ENCODE assay signal across 18 cellular contexts in genomic region chr12:54132979-54133378, GRCh38.
"Had no signal": no experiment of that assay in that cellular context is flagged by ENCODE, and none has a peak within 500 bp of the region (broad histone marks: within the 10 kb centered on the region; RNA-seq: fewer than 3 reads in every experiment).

No MANE protein-coding gene starts in this region.

- H3K27ac ChIP-seq: body of pancreas, foreskin keratinocyte, left ventricle myocardium inferior, neural progenitor cell had no signal

- H3K4me1 ChIP-seq: body of pancreas, foreskin keratinocyte, left ventricle myocardium inferior had no signal

- H3K9me3 Mint-ChIP-seq: activated naive CD4-positive, alpha-beta T cell treated with anti-CD3 and anti-CD28 coated beads, Interleukin-2, amount 50 U/mL, for 24 hours; dendritic cell treated with granulocyte-macrophage colony-stimulating factor and Interleukin-4, amounts not matched to agents 40 ng/mL and 50 ng/mL, for 4 days; neural progenitor cell; stimulated activated naive CD8-positive, alpha-beta T cell treated with anti-CD3 and anti-CD28 coated beads, Interleukin-15, Interleukin-2, amounts not matched to agents 100 ng/mL and 50 ng/mL, for 24 hours; WTC11 had no signal

- H3K9ac ChIP-seq: neural progenitor cell had no signal

- H3K4me3 ChIP-seq: body of pancreas, left ventricle myocardium inferior, neural progenitor cell, tibial nerve had no signal

- H3K4me1 Mint-ChIP-seq: activated naive CD4-positive, alpha-beta T cell treated with anti-CD3 and anti-CD28 coated beads, Interleukin-2, amount 50 U/mL, for 24 hours had no signal

- H3K27me3 ChIP-seq: body of pancreas, foreskin keratinocyte, tibial nerve had no signal

- H3K36me3 Mint-ChIP-seq: neural progenitor cell, WTC11 had no signal

- H3K36me3 ChIP-seq: left ventricle myocardium inferior, neural progenitor cell had no signal

- H3K9me3 ChIP-seq: body of pancreas, left ventricle myocardium inferior, tibial nerve had no signal

- DNase-seq: activated gamma-delta T cell treated with Interleukin-2 at 50 U/mL for 16 hours; activated T-cell treated with anti-CD3 and anti-CD28 coated beads, Interleukin-2, amount 50 U/mL, for 1 hour; anterior cingulate cortex; body of pancreas; effector CD4-positive, alpha-beta T cell; foreskin keratinocyte; hippocampal formation; left ventricle myocardium inferior; right cardiac atrium; stimulated activated CD4-positive, alpha-beta T cell treated with anti-CD3 and anti-CD28 coated beads, Interleukin-4, amount 100 ng/mL, for 4 hours; T-helper 1 cell; T-helper 9 cell had no signal

- ATAC-seq: body of pancreas, foreskin keratinocyte, right cardiac atrium, WTC11 had no signal

- H3K27ac Mint-ChIP-seq: activated naive CD4-positive, alpha-beta T cell treated with anti-CD3 and anti-CD28 coated beads, Interleukin-2, amount 50 U/mL, for 24 hours; dendritic cell treated with granulocyte-macrophage colony-stimulating factor and Interleukin-4, amounts not matched to agents 40 ng/mL and 50 ng/mL, for 4 days; neural progenitor cell; stimulated activated naive CD8-positive, alpha-beta T cell treated with anti-CD3 and anti-CD28 coated beads, Interleukin-15, Interleukin-2, amounts not matched to agents 100 ng/mL and 50 ng/mL, for 24 hours; WTC11 had no signal

- H3K4me3 Mint-ChIP-seq: activated naive CD4-positive, alpha-beta T cell treated with anti-CD3 and anti-CD28 coated beads, Interleukin-2, amount 50 U/mL, for 24 hours; dendritic cell treated with granulocyte-macrophage colony-stimulating factor and Interleukin-4, amounts not matched to agents 40 ng/mL and 50 ng/mL, for 4 days; stimulated activated naive CD8-positive, alpha-beta T cell treated with anti-CD3 and anti-CD28 coated beads, Interleukin-15, Interleukin-2, amounts not matched to agents 100 ng/mL and 50 ng/mL, for 24 hours; WTC11 had no signal
